In the genomic region with DNA sequence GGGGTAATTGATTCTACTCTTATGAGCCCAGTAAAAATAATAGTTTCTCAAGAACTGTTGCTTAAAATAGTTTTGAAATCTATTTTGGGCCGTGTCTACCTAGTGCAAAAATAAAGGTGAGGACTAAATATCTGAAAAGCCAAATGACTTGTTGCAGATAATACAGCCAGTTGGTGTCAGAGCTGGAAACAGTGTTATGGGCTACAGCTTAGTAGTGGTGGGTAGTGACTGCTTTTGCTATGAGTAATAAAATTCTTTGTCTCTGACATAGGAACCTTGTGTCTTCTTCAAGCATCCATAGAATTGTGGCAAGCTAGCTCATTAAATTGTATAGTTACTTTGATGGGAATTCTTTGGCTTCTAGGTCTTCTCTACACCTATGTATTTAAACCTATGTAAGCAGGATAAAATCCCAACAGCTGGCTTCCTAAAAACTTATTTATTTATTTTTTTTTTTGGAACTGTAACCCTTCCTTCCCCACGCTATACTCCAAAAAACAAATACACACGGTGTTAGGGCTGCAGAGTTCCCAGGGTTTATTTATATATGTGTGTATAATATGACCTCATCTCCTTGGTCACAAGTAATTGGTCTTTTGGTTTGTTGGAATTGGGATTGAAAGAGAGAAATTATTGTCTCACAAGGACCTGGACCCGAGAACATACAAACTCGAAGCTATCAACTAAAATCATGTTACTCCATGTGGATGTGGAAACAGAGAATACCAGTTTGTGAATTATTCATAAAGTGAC, we compare ENCODE assay signal across 16 cellular contexts.
DNase-seq lines count a peak whose midpoint lies in the region; ATAC-seq, FAIRE-seq and TF ChIP-seq lines count a peak whose summit lies in the region.
"Had no signal": no experiment of that assay in that cellular context is flagged by ENCODE, and none has a peak within 500 bp of the region (broad histone marks: within the 10 kb centered on the region; RNA-seq: fewer than 3 reads in every experiment).

No MANE protein-coding gene starts in this region.

- H3K9ac ChIP-seq in skeletal muscle satellite cell (ENCODE audit: low read depth, low read length) = peak overlapping the region; percentile 50

- no peaks in the 10 kb centered on the region for H3K27me3 ChIP-seq in skeletal muscle satellite cell (ENCODE audit: control insufficient read depth, insufficient read depth, low read length)
- H3K27me3 ChIP-seq: cardiac muscle cell, esophagus muscularis mucosa had no signal

- H3K4me3 ChIP-seq in epithelial cell of proximal tubule (ENCODE audit: low read depth, low read length) = no peak overlapping the region
- no peak overlapping the region for H3K4me3 ChIP-seq in skeletal muscle satellite cell (ENCODE audit: low read length)
- H3K4me3 ChIP-seq: cardiac muscle cell, esophagus muscularis mucosa had no signal

- H3K4me1 ChIP-seq in skeletal muscle satellite cell (ENCODE audit: control insufficient read depth, insufficient read depth, low read length) = peaks cover 64% of the 10 kb centered on the region

- no peaks in the 10 kb centered on the region for H3K9me3 ChIP-seq in skeletal muscle satellite cell (replicated peaks; ENCODE audit: low read length)
- H3K9me3 ChIP-seq: esophagus muscularis mucosa had no signal

- peak; percentile 59 for ATAC-seq in GM18511 (IDR thresholded peaks at IDR 0.05; ENCODE audit: unreplicated experiment)
- ATAC-seq in HG03520 (IDR thresholded peaks at IDR 0.05; ENCODE audit: unreplicated experiment) = peak; percentile 56
- ATAC-seq in HG03442 (IDR thresholded peaks at IDR 0.05; ENCODE audit: unreplicated experiment) = no peak
- ATAC-seq: activated T-helper 17 cell treated with anti-CD3 and anti-CD28 coated beads, Interleukin-2, amount 50 U/mL, for 72 hours had no signal

- no peak for TF ChIP-seq CTCF in epithelial cell of proximal tubule (conservative IDR thresholded peaks at IDR 0.05; ENCODE audit: low read depth, low read length)

- FAIRE-seq in GM12891 (lab: Jason Lieb, UNC) = no peak
- FAIRE-seq: GM18507 had no signal

- no peaks in the 10 kb centered on the region for H3K36me3 ChIP-seq in skeletal muscle satellite cell (ENCODE audit: insufficient read depth, low read length)
- H3K36me3 ChIP-seq: cardiac muscle cell, esophagus muscularis mucosa had no signal

- no peak for TF ChIP-seq POLR2A in GM12891 (IDR thresholded peaks at IDR 0.05; ENCODE audit: low read depth, low read length)

- peak; percentile 74 for DNase-seq in epithelial cell of proximal tubule (ENCODE audit: low read depth)
- no peak for DNase-seq in GM12891 (ENCODE audit: insufficient read length, low spot score)
- DNase-seq in NCI-H1694 treated with DMSO at 0.1 percent for 48 hours (lab: John Stamatoyannopoulos, UW) = no peak
- no peak for DNase-seq in stimulated activated CD4-positive, alpha-beta T cell treated with anti-CD3 and anti-CD28 coated beads, Interleukin-15, amount 100 ng/mL, for 24 hours
- DNase-seq: activated CD4-positive, alpha-beta T cell treated with anti-CD3 and anti-CD28 coated beads, Interleukin-2, amount 10 ng/mL, durations not matched to agents 7 days and 5 days; NCI-H1417 treated with DMSO at 0.1 percent for 48 hours; NCI-H82; stimulated activated naive CD4-positive, alpha-beta T cell had no signal

- H3K4me2 ChIP-seq in skeletal muscle satellite cell (ENCODE audit: low read length) = peak overlapping the region; percentile 70

TF ChIP-seq in GM12891, 5 proteins besides CTCF, POLR2A, EP300 and RAD21:
- no peak for TF ChIP-seq TAF1 (IDR thresholded peaks at IDR 0.05; ENCODE audit: low read depth, low read length)
- no peak for TF ChIP-seq POU2F2 (IDR thresholded peaks at IDR 0.05; ENCODE audit: low read depth, low read length)
- TF ChIP-seq POLR2AphosphoS5 (IDR thresholded peaks at IDR 0.05; ENCODE audit: low read depth, low read length) = no peak
- no peak for TF ChIP-seq SPI1 (IDR thresholded peaks at IDR 0.05; ENCODE audit: low read depth, low read length)
- no peak for TF ChIP-seq PAX5 (IDR thresholded peaks at IDR 0.05; ENCODE audit: insufficient read depth, low read length, severe bottlenecking)
